Comparison of ENCODE assay signal across 25 cellular contexts in genomic region chr1:159699653-159700052, GRCh38. TPM values are rescaled to one million over a fixed set of nuclear protein-coding genes. Genes with fewer than 3 reads are reported as not detected.
"Had no signal": no experiment of that assay in that cellular context is flagged by ENCODE, and none has a peak within 500 bp of the region (broad histone marks: within the 10 kb centered on the region; RNA-seq: fewer than 3 reads in every experiment).

No MANE protein-coding gene starts in this region.

- ATAC-seq: mucosa of descending colon; naive thymus-derived CD4-positive, alpha-beta T cell; natural killer cell treated with Interleukin-12 subunit alpha and Interleukin-12 subunit beta and Interleukin-15 and Interleukin-18, amount 100 ng/mL, for 72 hours; right cardiac atrium; sciatic nerve; stimulated activated effector memory CD8-positive, alpha-beta T cell treated with anti-CD3 and anti-CD28 coated beads, Interleukin-12 subunit alpha, Interleukin-12 subunit beta, amount 100 ng/mL, for 72 hours had no signal

- H3K4me1 ChIP-seq: left ventricle myocardium inferior, prostate gland, suprapubic skin, tibial artery, uterus had no signal

- H3K79me2 ChIP-seq: hepatocyte had no signal

- H3K36me3 ChIP-seq: left ventricle myocardium inferior, ovary, prostate gland, suprapubic skin, thoracic aorta, tibial artery, uterus had no signal

- H3K9me3 ChIP-seq: left ventricle myocardium inferior, mucosa of descending colon, ovary, prostate gland, suprapubic skin, thoracic aorta, tibial artery, uterus had no signal

- H3K4me2 ChIP-seq: hepatocyte had no signal

- H3K27ac ChIP-seq: hepatocyte, left ventricle myocardium inferior, ovary, prostate gland, skin epidermis, suprapubic skin, thoracic aorta, tibial artery, uterus had no signal

- H2AFZ ChIP-seq: hepatocyte had no signal

- H3K27me3 ChIP-seq: hepatocyte, ovary, suprapubic skin, tibial artery, uterus had no signal

- H3K4me3 ChIP-seq: hepatocyte, left ventricle myocardium inferior, lung, mucosa of descending colon, ovary, prostate gland, skin epidermis, suprapubic skin, thoracic aorta, tibial artery, uterus had no signal

- DNase-seq: islet precursor cell; left ventricle myocardium inferior; midbrain; mucosa of descending colon; naive thymus-derived CD4-positive, alpha-beta T cell; ovary; posterior cingulate gyrus; retina; right cardiac atrium; stimulated activated CD4-positive, alpha-beta T cell treated with anti-CD3 and anti-CD28 coated beads, Interleukin-12 subunit alpha, Interleukin-12 subunit beta, amount 100 ng/mL, for 4 hours; stimulated activated CD4-positive, alpha-beta T cell treated with anti-CD3 and anti-CD28 coated beads, Interleukin-15, amount 100 ng/mL, for 24 hours; stimulated activated CD4-positive, alpha-beta T cell treated with anti-CD3 and anti-CD28 coated beads, Interleukin-2, amount 100 ng/mL, for 24 hours; stimulated activated CD4-positive, alpha-beta T cell treated with anti-CD3 and anti-CD28 coated beads, Interleukin-4, amount 100 ng/mL, for 24 hours; stimulated activated naive CD4-positive, alpha-beta T cell; tibial artery; uterus had no signal

RNA-seq across cellular contexts. Expression of gene CRP, which starts 14.7 kb away (rescaled TPM):
- polyA plus RNA-seq: hepatocyte; naive thymus-derived CD4-positive, alpha-beta T cell; ovary had no signal
